Comparison of ENCODE assay signal across 1 cellular context in genomic region chr1:6603424-6603850, GRCh38.
TF ChIP-seq lines count a peak whose summit lies in the region.

No MANE protein-coding gene starts in this region.

TF ChIP-seq in GM23338, 12 proteins besides CTCF, POLR2A, EP300 and RAD21 (continued from another document):
- TF ChIP-seq ZNF462 (CRISPR knock-in tag; IDR thresholded peaks at IDR 0.05): no peak
- TF ChIP-seq EZH2phosphoT487 (IDR thresholded peaks at IDR 0.05; ENCODE audit: unreplicated experiment): no peak
- TF ChIP-seq EZH2 (IDR thresholded peaks at IDR 0.05; ENCODE audit: low read depth, unreplicated experiment): no peak
- no peak for TF ChIP-seq POLR2AphosphoS5 (IDR thresholded peaks at IDR 0.05; ENCODE audit: low read depth)
- TF ChIP-seq NANOG (IDR thresholded peaks at IDR 0.05; ENCODE audit: borderline replicate concordance): no peak
- no peak for TF ChIP-seq ETS1 (IDR thresholded peaks at IDR 0.05)
- no peak for TF ChIP-seq ZNF114 (CRISPR knock-in tag; IDR thresholded peaks at IDR 0.05)
